16 cellular contexts compared by ENCODE assay signal in the genomic region with DNA sequence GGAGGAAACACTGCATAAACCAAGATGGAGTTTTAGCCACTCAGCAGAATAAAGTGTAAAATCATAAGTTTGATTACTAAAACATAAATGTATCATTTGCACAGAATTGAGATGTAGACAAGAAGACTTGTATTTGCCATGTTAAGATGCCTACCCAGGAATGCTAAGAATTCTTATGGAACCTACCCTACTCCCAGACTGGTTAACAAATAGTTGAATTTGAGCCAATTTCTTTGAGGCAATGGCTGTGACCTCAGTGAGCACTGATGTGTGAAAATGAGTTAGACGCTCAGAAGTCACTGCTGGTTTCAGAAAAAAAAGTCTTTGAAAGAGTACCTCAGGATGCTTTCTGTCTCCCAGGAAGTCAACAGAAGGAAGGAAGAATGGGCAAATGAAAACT.
DNase-seq lines count a peak whose midpoint lies in the region; ATAC-seq and TF ChIP-seq lines count a peak whose summit lies in the region.
"Had no signal": no experiment of that assay in that cellular context is flagged by ENCODE, and none has a peak within 500 bp of the region (broad histone marks: within the 10 kb centered on the region; RNA-seq: fewer than 3 reads in every experiment).

No MANE protein-coding gene starts in this region.

- no peaks in the 10 kb centered on the region for H3K79me2 ChIP-seq in Karpas-422 (ENCODE audit: low read length)

- in situ Hi-C loops in brain microvascular endothelial cell (cut with HindIII; ENCODE audit: low pct_ligation_motif_present, low sequenced_read_pairs): no loop called here

- H3K4me2 ChIP-seq in Karpas-422 (ENCODE audit: low read depth, low read length, poor library complexity, severe bottlenecking): no peak overlapping the region

- H3K4me1 Mint-ChIP-seq in activated CD4-positive, alpha-beta T cell treated with anti-CD3 and anti-CD28 coated beads, Interleukin-2, amount 10 ng/mL, durations not matched to agents 24 days and 14 days: no peaks in the 10 kb centered on the region
- H3K4me1 Mint-ChIP-seq: activated T-helper 17 cell treated with anti-CD3 and anti-CD28 coated beads, Interleukin-2, amount 50 U/mL, for 72 hours had no signal

- no peak for ATAC-seq in GM21825 (IDR thresholded peaks at IDR 0.05; ENCODE audit: unreplicated experiment)
- no peak for ATAC-seq in GM18517 (IDR thresholded peaks at IDR 0.05; ENCODE audit: unreplicated experiment)
- ATAC-seq: activated T-helper 17 cell treated with anti-CD3 and anti-CD28 coated beads, Interleukin-2, amount 50 U/mL, for 72 hours; CD8-positive, alpha-beta T cell; GM12878; stimulated activated naive CD8-positive, alpha-beta T cell treated with anti-CD3 and anti-CD28 coated beads, Interleukin-15, Interleukin-2, amounts not matched to agents 100 U/mL and 50 U/mL, for 24 hours had no signal

- H3K27me3 ChIP-seq in Karpas-422 (ENCODE audit: low read length): no peaks in the 10 kb centered on the region
- H3K27me3 ChIP-seq in brain microvascular endothelial cell (replicated peaks): no peaks in the 10 kb centered on the region

- H3K9ac ChIP-seq in Karpas-422 (ENCODE audit: low read length): no peak overlapping the region

- no peaks in the 10 kb centered on the region for H3K36me3 Mint-ChIP-seq in activated CD4-positive, alpha-beta T cell treated with anti-CD3 and anti-CD28 coated beads, Interleukin-2, amount 10 ng/mL, durations not matched to agents 24 days and 14 days (ENCODE audit: low read depth)
- H3K36me3 Mint-ChIP-seq: CD8-positive, alpha-beta T cell had no signal

- no peaks in the 10 kb centered on the region for H3K9me3 Mint-ChIP-seq in activated CD4-positive, alpha-beta T cell treated with anti-CD3 and anti-CD28 coated beads, Interleukin-2, amount 10 ng/mL, durations not matched to agents 24 days and 14 days
- H3K9me3 Mint-ChIP-seq: activated T-helper 17 cell treated with anti-CD3 and anti-CD28 coated beads, Interleukin-2, amount 50 U/mL, for 72 hours; CD8-positive, alpha-beta T cell had no signal

- intact Hi-C loops in activated CD4-positive, alpha-beta T cell treated with anti-CD3 and anti-CD28 coated beads, Interleukin-2, amount 10 ng/mL, durations not matched to agents 24 days and 14 days (cut with micrococcal nuclease): no loop called here

- no peak overlapping the region for H3K27ac ChIP-seq in Karpas-422 (ENCODE audit: low read length)
- H3K27ac ChIP-seq in brain microvascular endothelial cell: no peak overlapping the region
- H3K27ac ChIP-seq: HL-60, neutrophil had no signal

- no peak overlapping the region for H2AFZ ChIP-seq in Karpas-422 (ENCODE audit: low read length)

- H3K9me2 ChIP-seq in Karpas-422 (replicated peaks; ENCODE audit: insufficient read depth, low read length): no peaks in the 10 kb centered on the region

- H3K4me1 ChIP-seq in Karpas-422 (ENCODE audit: low read length): peaks cover 21% of the 10 kb centered on the region

- no peaks in the 10 kb centered on the region for H3K9me3 ChIP-seq in Karpas-422 (ENCODE audit: low read length)
- H3K9me3 ChIP-seq: neutrophil had no signal

- H3K4me3 ChIP-seq in Karpas-422 (ENCODE audit: low read length) (no peak overlapping the region), brain microvascular endothelial cell (ENCODE audit: low read depth, low read length) (no peak overlapping the region)
- H3K4me3 ChIP-seq: GM12878 had no signal

- H4K20me1 ChIP-seq in Karpas-422 (ENCODE audit: insufficient read depth, low read depth, low read length): no peaks in the 10 kb centered on the region

- H3K27me3 Mint-ChIP-seq in activated CD4-positive, alpha-beta T cell treated with anti-CD3 and anti-CD28 coated beads, Interleukin-2, amount 10 ng/mL, durations not matched to agents 24 days and 14 days: peaks cover 77% of the 10 kb centered on the region

- DNase-seq in AG20443 (ENCODE audit: low spot score) (peak; percentile 80), Karpas-422 (peak; percentile 33), brain microvascular endothelial cell (peak; percentile 35), kidney glomerular epithelial cell (lab: John Stamatoyannopoulos, UW) (peak; percentile 96), COLO829 (ENCODE audit: low spot score) (no peak)
- no peak for DNase-seq in activated CD4-positive, alpha-beta T cell treated with anti-CD3 and anti-CD28 coated beads, Interleukin-2, amount 10 ng/mL, durations not matched to agents 24 days and 14 days
- DNase-seq: CD8-positive, alpha-beta T cell; NCI-H146; stimulated activated CD4-positive, alpha-beta T cell treated with anti-CD3 and anti-CD28 coated beads, Interleukin-1b, Interleukin-23, amount 100 ng/mL, for 48 hours; stimulated activated naive CD8-positive, alpha-beta T cell treated with anti-CD3 and anti-CD28 coated beads, Interleukin-15, Interleukin-2, amounts not matched to agents 100 U/mL and 50 U/mL, for 24 hours had no signal

- no peak overlapping the region for H3K27ac Mint-ChIP-seq in activated CD4-positive, alpha-beta T cell treated with anti-CD3 and anti-CD28 coated beads, Interleukin-2, amount 10 ng/mL, durations not matched to agents 24 days and 14 days
- H3K27ac Mint-ChIP-seq: activated T-helper 17 cell treated with anti-CD3 and anti-CD28 coated beads, Interleukin-2, amount 50 U/mL, for 72 hours; CD8-positive, alpha-beta T cell had no signal

- no peak for TF ChIP-seq CTCF in brain microvascular endothelial cell (IDR thresholded peaks at IDR 0.05; ENCODE audit: low read depth, low read length, missing control alignments)

- H3K36me3 ChIP-seq in Karpas-422 (ENCODE audit: insufficient read depth, low read length) (no peaks in the 10 kb centered on the region), brain microvascular endothelial cell (replicated peaks) (no peaks in the 10 kb centered on the region)
- H3K36me3 ChIP-seq: neutrophil had no signal

- H3K4me3 Mint-ChIP-seq in activated CD4-positive, alpha-beta T cell treated with anti-CD3 and anti-CD28 coated beads, Interleukin-2, amount 10 ng/mL, durations not matched to agents 24 days and 14 days: no peak overlapping the region
- H3K4me3 Mint-ChIP-seq: activated T-helper 17 cell treated with anti-CD3 and anti-CD28 coated beads, Interleukin-2, amount 50 U/mL, for 72 hours; CD8-positive, alpha-beta T cell had no signal

Comparison
In these comparisons a context has a peak if more than half of its experiments do, and no peak if none do; other contexts are left out.
1. DNase-seq: peak in AG20443 (single experiment), Karpas-422 (single experiment), brain microvascular endothelial cell (single experiment) and kidney glomerular epithelial cell (single experiment); none in COLO829 (single experiment) and activated CD4-positive, alpha-beta T cell treated with anti-CD3 and anti-CD28 coated beads, Interleukin-2, amount 10 ng/mL, durations not matched to agents 24 days and 14 days (single experiment).